ENCODE assay signal across 8 cellular contexts in the genomic region with DNA sequence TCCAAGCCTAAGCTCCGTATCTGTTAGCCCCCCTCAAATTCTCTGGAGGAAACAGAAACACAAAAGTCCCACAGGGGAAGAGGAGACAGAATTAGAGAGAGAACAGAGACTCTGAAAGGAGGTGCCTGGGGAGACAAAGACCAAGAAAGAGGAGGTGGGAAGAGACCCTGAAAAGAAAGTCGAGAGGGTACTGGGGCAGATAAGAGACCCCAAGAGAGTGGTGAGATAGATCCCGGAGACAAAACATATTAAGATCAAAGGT. TPM values are rescaled to one million over a fixed set of nuclear protein-coding genes. Genes with fewer than 3 reads are reported as not detected.
DNase-seq lines count a peak whose midpoint lies in the region; ATAC-seq, FAIRE-seq and TF ChIP-seq lines count a peak whose summit lies in the region.

No MANE protein-coding gene starts in this region.

- H3K27ac ChIP-seq in ACC112 (ENCODE audit: low read depth, low read length) = no peak overlapping the region
- H3K27ac ChIP-seq in HCT116 (ENCODE audit: low read depth, low read length) = peak overlapping the region; percentile 85

- TF ChIP-seq POLR2A in HCT116 (IDR thresholded peaks at IDR 0.05; ENCODE audit: borderline replicate concordance, extremely low read depth, insufficient read depth, insufficient read length) = no peak
- no peak for TF ChIP-seq POLR2A in lower leg skin (IDR thresholded peaks at IDR 0.05)

- no peak for ATAC-seq in HCT116

- no peaks in the 10 kb centered on the region for H3K9me3 Mint-ChIP-seq in mesothelial cell of epicardium

- H4K20me1 ChIP-seq in HCT116 (ENCODE audit: insufficient read depth) = no peaks in the 10 kb centered on the region; the same call in 1 of the 2 replicates

- no peaks in the 10 kb centered on the region; the same call in 1 of the 2 replicates for H3K36me3 ChIP-seq in ACC112 (ENCODE audit: insufficient read depth, low read length)
- H3K36me3 ChIP-seq in HCT116 (ENCODE audit: control insufficient read depth in 1 of 2, insufficient read depth in 2 of 2, low read length in 2 of 2) = peaks cover 15 to 27% of the 10 kb centered on the region in 2 experiments

- H3K4me1 ChIP-seq in ACC112 (ENCODE audit: control insufficient read depth, insufficient read depth, low read length, unreplicated experiment) (peaks cover 6% of the 10 kb centered on the region), HCT116 (ENCODE audit: control insufficient read depth in 1 of 2, insufficient read depth in 2 of 2, low read length in 2 of 2) (peaks cover 8 to 20% of the 10 kb centered on the region in 2 experiments)

- no TSS peak for BruUV-seq in HCT116 (replicated peaks; lab: Mats Ljungman, UMichigan)

- in situ Hi-C loops in astrocyte of the spinal cord (cut with HindIII; ENCODE audit: low sequenced_read_pairs) = no loop called here

- no peak for FAIRE-seq in HTR-8/SVneo (lab: Jason Lieb, UNC)

- H3K27me3 ChIP-seq in ACC112 (ENCODE audit: insufficient read depth, low read length) = peaks cover 6% of the 10 kb centered on the region; the same call in 1 of the 2 replicates
- H3K27me3 ChIP-seq in HCT116 (ENCODE audit: insufficient read depth, low read length) = no peaks in the 10 kb centered on the region

- DNase-seq in HCT116 (ENCODE audit: low read depth, low spot score) = no peak
- DNase-seq in astrocyte of the spinal cord (ENCODE audit: low read depth, low spot score) = no peak
- DNase-seq in mesothelial cell of epicardium (ENCODE audit: low spot score in 2 of 2, unreplicated experiment in 2 of 2) = no peak
- no peak for DNase-seq in HTR-8/SVneo (ENCODE audit: insufficient read length, low spot score)
- DNase-seq in GDM1 (lab: John Stamatoyannopoulos, UW) = no peak
- no peak for DNase-seq in lower leg skin (ENCODE audit: low spot score in 2 of 2)
- no peak for DNase-seq in hippocampal formation (lab: John Stamatoyannopoulos, UW)

- no peak for TF ChIP-seq CTCF in HCT116 (IDR thresholded peaks at IDR 0.05 in 2 of 3, conservative IDR thresholded peaks at IDR 0.05 in 1 of 3; ENCODE audit: borderline replicate concordance in 1 of 3, insufficient read depth in 1 of 3, low read depth in 2 of 3, low read length in 2 of 3)
- TF ChIP-seq CTCF in astrocyte of the spinal cord (IDR thresholded peaks at IDR 0.05; ENCODE audit: low read depth, low read length) = no peak
- TF ChIP-seq CTCF in mesothelial cell of epicardium (IDR thresholded peaks at IDR 0.05; ENCODE audit: unreplicated experiment) = no peak
- TF ChIP-seq CTCF in lower leg skin (IDR thresholded peaks at IDR 0.05) = no peak

- H3K9me3 ChIP-seq in HCT116 (ENCODE audit: control insufficient read depth in 1 of 2, insufficient read depth in 1 of 2, low read depth in 1 of 2, low read length in 2 of 2) = no peaks in the 10 kb centered on the region

- intact Hi-C loops in HCT116 (cut with micrococcal nuclease) = no loop called here
- intact Hi-C loops in lower leg skin (cut with DNase I; ENCODE audit: low total_unique reads) = loop anchor here (5.0 kb wide), 1 partner anchor 147 kb away; no protein-coding TSS in a partner anchor

- no peaks in the 10 kb centered on the region for H3K27me3 Mint-ChIP-seq in mesothelial cell of epicardium (ENCODE audit: low read depth)

- CTCF ChIA-PET in HCT116 (lab: Charles Lee) = interaction anchor here (1.0 to 1.9 kb wide), 4 partner anchors 8 to 139 kb away, joined by 4 to 8 read pairs (median 6); no protein-coding TSS in a partner anchor

- RAD21 ChIA-PET in HCT116 (lab: Charles Lee; ENCODE audit: low non-redundant PET in 1 of 2, low total read pairs in 2 of 2, uncharacterized antibody in 2 of 2, unreplicated experiment in 2 of 2) = no interaction called here

- H3K79me2 ChIP-seq in ACC112 (ENCODE audit: control insufficient read depth, insufficient read depth, low read length, unreplicated experiment) = peaks cover 16% of the 10 kb centered on the region
- H3K79me2 ChIP-seq in HCT116 (ENCODE audit: insufficient read depth, low read length) = peaks cover 40% of the 10 kb centered on the region

- H3K4me1 Mint-ChIP-seq in mesothelial cell of epicardium = peaks cover 16% of the 10 kb centered on the region

- peak overlapping the region; percentile 98 for H3K4me3 ChIP-seq in ACC112 (ENCODE audit: low read depth, low read length)
- peak overlapping the region; percentile 73 to 99 for H3K4me3 ChIP-seq in HCT116 (replicated peaks in 1 of 2; ENCODE audit: low read depth in 1 of 2, low read length in 2 of 2)
- peak overlapping the region; percentile 99 for H3K4me3 ChIP-seq in astrocyte of the spinal cord (ENCODE audit: low read depth, low read length)
- no peak overlapping the region for H3K4me3 ChIP-seq in lower leg skin (ENCODE audit: low read depth, poor library complexity, severe bottlenecking)

- peak overlapping the region; percentile 92 for H3K4me3 Mint-ChIP-seq in mesothelial cell of epicardium

- 12 to 19% methylated on average over 3 of the region's 3 CpGs for WGBS in lower leg skin, 2 donors

- peak overlapping the region; percentile 83 for H3K4me2 ChIP-seq in HCT116 (ENCODE audit: low read length)

- H3K27ac Mint-ChIP-seq in mesothelial cell of epicardium = peak overlapping the region; percentile 85

- H3K9ac ChIP-seq in HCT116 (ENCODE audit: low read length) = peak overlapping the region; percentile 98

- no peak for TF ChIP-seq RAD21 in HCT116 (IDR thresholded peaks at IDR 0.05; ENCODE audit: low read depth)

- no peak overlapping the region for H2AFZ ChIP-seq in ACC112 (ENCODE audit: low read length, unreplicated experiment)
- no peak overlapping the region for H2AFZ ChIP-seq in HCT116 (ENCODE audit: low read depth, low read length, poor library complexity, severe bottlenecking)

- POLR2A ChIA-PET in HCT116 (lab: Charles Lee) = no interaction called here

- H3K36me3 Mint-ChIP-seq in mesothelial cell of epicardium = peaks cover 17% of the 10 kb centered on the region

- no peaks in the 10 kb centered on the region for H3K9me2 ChIP-seq in HCT116 (ENCODE audit: insufficient read depth)

TF ChIP-seq in HCT116, 20 proteins besides CTCF, POLR2A, EP300 and RAD21:
- TF ChIP-seq, protein P1, sequence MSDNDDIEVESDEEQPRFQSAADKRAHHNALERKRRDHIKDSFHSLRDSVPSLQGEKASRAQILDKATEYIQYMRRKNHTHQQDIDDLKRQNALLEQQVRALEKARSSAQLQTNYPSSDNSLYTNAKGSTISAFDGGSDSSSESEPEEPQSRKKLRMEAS (IDR thresholded peaks at IDR 0.05) = no peak
- TF ChIP-seq, protein P2, sequence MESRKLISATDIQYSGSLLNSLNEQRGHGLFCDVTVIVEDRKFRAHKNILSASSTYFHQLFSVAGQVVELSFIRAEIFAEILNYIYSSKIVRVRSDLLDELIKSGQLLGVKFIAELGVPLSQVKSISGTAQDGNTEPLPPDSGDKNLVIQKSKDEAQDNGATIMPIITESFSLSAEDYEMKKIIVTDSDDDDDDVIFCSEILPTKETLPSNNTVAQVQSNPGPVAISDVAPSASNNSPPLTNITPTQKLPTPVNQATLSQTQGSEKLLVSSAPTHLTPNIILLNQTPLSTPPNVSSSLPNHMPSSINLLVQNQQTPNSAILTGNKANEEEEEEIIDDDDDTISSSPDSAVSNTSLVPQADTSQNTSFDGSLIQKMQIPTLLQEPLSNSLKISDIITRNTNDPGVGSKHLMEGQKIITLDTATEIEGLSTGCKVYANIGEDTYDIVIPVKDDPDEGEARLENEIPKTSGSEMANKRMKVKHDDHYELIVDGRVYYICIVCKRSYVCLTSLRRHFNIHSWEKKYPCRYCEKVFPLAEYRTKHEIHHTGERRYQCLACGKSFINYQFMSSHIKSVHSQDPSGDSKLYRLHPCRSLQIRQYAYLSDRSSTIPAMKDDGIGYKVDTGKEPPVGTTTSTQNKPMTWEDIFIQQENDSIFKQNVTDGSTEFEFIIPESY (IDR thresholded peaks at IDR 0.05; ENCODE audit: extremely low read depth, insufficient replicate concordance, low read length) = no peak
- TF ChIP-seq ELF1 (IDR thresholded peaks at IDR 0.05; ENCODE audit: borderline replicate concordance, low read depth) = no peak

RNA-seq across cellular contexts. Expression of a gene that starts 0.9 kb away (rescaled TPM):
- total RNA-seq in HCT116 (2021; ENCODE audit: unreplicated experiment) (64.8 TPM), mesothelial cell of epicardium (34.0 to 36.5 TPM (median 36.2 TPM) in 3 replicates), lower leg skin (10 to 100 TPM; 33.3 to 44.4 (median 39.3) TPM)
- polyA plus RNA-seq in HCT116 (2012) = 25.1 and 25.5 TPM in 2 replicates

RNA-seq across cellular contexts. Expression of a gene that starts 10.5 kb away (rescaled TPM):
- 2.5 TPM for total RNA-seq in HCT116 (2021; ENCODE audit: unreplicated experiment)
- polyA plus RNA-seq in HCT116 (2012) = 1.1 and 1.6 TPM in 2 replicates
- 2.7 to 2.8 TPM (median 2.8 TPM) in 3 replicates for total RNA-seq in mesothelial cell of epicardium
- total RNA-seq in lower leg skin = 1 to 10 TPM in 3 of 4 donors, under 1 TPM in 1; 0.86 to 4.7 (median 1.4) TPM

RNA-seq across cellular contexts. Expression of a gene that starts 24.3 kb away (rescaled TPM):
- total RNA-seq in HCT116 (2021; ENCODE audit: unreplicated experiment) (75.3 TPM), mesothelial cell of epicardium (184 to 196 TPM (median 190 TPM) in 3 replicates), lower leg skin (100 to 1,000 TPM in 1 of 4 donors, 10 to 100 TPM in 3; 67.7 to 162 (median 78.2) TPM)
- 49.9 and 58.4 TPM in 2 replicates for polyA plus RNA-seq in HCT116 (2012)

RNA-seq across cellular contexts. Expression of a gene that starts 51.4 kb away (rescaled TPM):
- total RNA-seq in HCT116 (2021; ENCODE audit: unreplicated experiment) (26.2 TPM), mesothelial cell of epicardium (14.5 to 15.8 TPM (median 15.7 TPM) in 3 replicates), lower leg skin (under 1 TPM; 0.17 to 0.47 (median 0.42) TPM)
- 25.2 and 27.0 TPM in 2 replicates for polyA plus RNA-seq in HCT116 (2012)

RNA-seq across cellular contexts. Expression of a gene that starts 53.5 kb away (rescaled TPM):
- total RNA-seq in HCT116 (2021; ENCODE audit: unreplicated experiment) (212 TPM), mesothelial cell of epicardium (255 to 262 TPM (median 260 TPM) in 3 replicates), lower leg skin (10 to 100 TPM; 71.3 to 99.6 (median 80.3) TPM)
- polyA plus RNA-seq in HCT116 (2012) = 235 and 236 TPM in 2 replicates
